Comparison of ENCODE assay signal across 8 cellular contexts in genomic region chr19:11435057-11435832, GRCh38. TPM values are rescaled to one million over a fixed set of nuclear protein-coding genes. Genes with fewer than 3 reads are reported as not detected.
DNase-seq lines count a peak whose midpoint lies in the region; ATAC-seq and TF ChIP-seq lines count a peak whose summit lies in the region.

Gene ODAD3 (minus strand): TSS chr19:11435121. CDS start chr19:11435016, 105 bp downstream.
Gene PRKCSH (plus strand): TSS chr19:11435635. CDS start chr19:11436118, 483 bp downstream.

- H2AK5ac ChIP-seq in trophoblast cell (ENCODE audit: low read length): peak within 1 kb of the TSS; percentile 8

- TF ChIP-seq CTCF in GM12873 (IDR thresholded peaks at IDR 0.05; ENCODE audit: insufficient read depth, low read depth, low read length, missing control alignments) (peak; percentile 96), SU-DHL-6 (IDR thresholded peaks at IDR 0.05; ENCODE audit: insufficient read depth, low read length, poor library complexity, severe bottlenecking) (peak; percentile 77), type B pancreatic cell (conservative IDR thresholded peaks at IDR 0.05) (peak; percentile 95)

- H3K36me3 Mint-ChIP-seq in type B pancreatic cell: peaks cover 7% of the 10 kb centered on the region

- H3K4me3 Mint-ChIP-seq in type B pancreatic cell: peak within 1 kb of the TSS; percentile 100

- H3K27ac ChIP-seq in SU-DHL-6 (ENCODE audit: low read depth, low read length) (peak within 1 kb of the TSS; percentile 39), trophoblast cell (ENCODE audit: low read depth, low read length) (no peak within 1 kb of the TSS)

- H2BK120ac ChIP-seq in trophoblast cell (ENCODE audit: insufficient read depth, low read length, poor library complexity): no peak within 1 kb of the TSS

- H3K9me3 ChIP-seq in SU-DHL-6 (ENCODE audit: insufficient read depth, low read length) (no peaks in the 10 kb centered on the region), adipocyte (ENCODE audit: control insufficient read depth, low read length) (no peaks in the 10 kb centered on the region), trophoblast cell (ENCODE audit: insufficient read depth, low read depth, low read length) (no peaks in the 10 kb centered on the region)

- H3K27ac Mint-ChIP-seq in type B pancreatic cell: peak within 1 kb of the TSS; percentile 99

- peak within 1 kb of the TSS; percentile 74 for H4K8ac ChIP-seq in trophoblast cell (ENCODE audit: low read depth, low read length)

- H3K4me1 ChIP-seq in adipocyte (ENCODE audit: control insufficient read depth, insufficient read depth, low read length) (peaks cover 13% of the 10 kb centered on the region), trophoblast cell (ENCODE audit: control insufficient read depth in 1 of 2, insufficient read depth in 2 of 2, low read length in 2 of 2) (peaks cover 8 to 10% of the 10 kb centered on the region in 2 experiments)

- H4K20me1 ChIP-seq in SU-DHL-6 (ENCODE audit: low read depth, low read length): no peaks in the 10 kb centered on the region

- H4K12ac ChIP-seq in trophoblast cell (ENCODE audit: low read depth, low read length): peak within 1 kb of the TSS; percentile 71

- no peaks in the 10 kb centered on the region for H3F3A ChIP-seq in SU-DHL-6 (ENCODE audit: insufficient read depth)

- no peaks in the 10 kb centered on the region for H3K9me3 Mint-ChIP-seq in type B pancreatic cell

- no peak within 1 kb of the TSS for H2BK12ac ChIP-seq in trophoblast cell (ENCODE audit: low read length)

- H2AFZ ChIP-seq in SU-DHL-6 (ENCODE audit: low read depth, low read length, severe bottlenecking) (peak within 1 kb of the TSS; percentile 97), trophoblast cell (ENCODE audit: insufficient read depth, low read length, poor library complexity) (peak within 1 kb of the TSS; percentile 93)

- H3K14ac ChIP-seq in trophoblast cell (ENCODE audit: low read length): peak within 1 kb of the TSS; percentile 55

- no peaks in the 10 kb centered on the region for H3K27me3 Mint-ChIP-seq in type B pancreatic cell

- intact Hi-C loops in cardiac septum (cut with DNase I): loop anchor here (2.0 kb wide), 1 partner anchor 54 kb away; no protein-coding TSS in a partner anchor

- no peak within 1 kb of the TSS for H2BK5ac ChIP-seq in trophoblast cell (ENCODE audit: low read depth, low read length, poor library complexity)

- H3K4ac ChIP-seq in trophoblast cell (ENCODE audit: low read depth, low read length): peak within 1 kb of the TSS; percentile 37

- H3K9me2 ChIP-seq in SU-DHL-6 (replicated peaks; ENCODE audit: insufficient read depth, low read length): no peaks in the 10 kb centered on the region

- peak within 1 kb of the TSS; percentile 51 for H4K91ac ChIP-seq in trophoblast cell (ENCODE audit: low read depth, low read length)

- WGBS in trophoblast cell (ENCODE audit: extremely low coverage, insufficient coverage, insufficient read length): no CpG with 5 or more reads among the region's 53 CpGs

- peak; percentile 91 for ATAC-seq in HG02759 (IDR thresholded peaks at IDR 0.05; ENCODE audit: unreplicated experiment)

- H3K79me2 ChIP-seq in SU-DHL-6 (ENCODE audit: insufficient read depth, low read length) (peaks cover 11% of the 10 kb centered on the region), trophoblast cell (ENCODE audit: control insufficient read depth, insufficient read depth, low read length, poor library complexity) (peaks cover 3% of the 10 kb centered on the region)

- DNase-seq in NCI-H128 (lab: John Stamatoyannopoulos, UW; ENCODE audit: unreplicated experiment): peak; percentile 99
- DNase-seq in adipocyte (ENCODE audit: low read depth): peak; percentile 99
- DNase-seq in cardiac septum (ENCODE audit: low spot score): peak; percentile 100
- peak; percentile 99 to 100 for DNase-seq in trophoblast cell
- DNase-seq in type B pancreatic cell (ENCODE audit: extremely low spot score, unreplicated experiment): peak; percentile 99

- H3K4me3 ChIP-seq in SU-DHL-6 (ENCODE audit: insufficient read depth, low read length, poor library complexity, severe bottlenecking) (peak within 1 kb of the TSS; percentile 83), adipocyte (ENCODE audit: low read length) (peak within 1 kb of the TSS; percentile 99), trophoblast cell (ENCODE audit: low read depth, low read length) (peak within 1 kb of the TSS; percentile 93)

- H3K23ac ChIP-seq in trophoblast cell (ENCODE audit: low read length): no peak within 1 kb of the TSS

- peaks cover 4% of the 10 kb centered on the region for H3K79me1 ChIP-seq in trophoblast cell (ENCODE audit: low read length)

- H3K18ac ChIP-seq in trophoblast cell (ENCODE audit: low read length): peak within 1 kb of the TSS; percentile 26

- H3K9ac ChIP-seq in SU-DHL-6 (ENCODE audit: low read length) (peak within 1 kb of the TSS; percentile 80), adipocyte (ENCODE audit: low read length) (peak within 1 kb of the TSS; percentile 97), trophoblast cell (ENCODE audit: low read length) (peak within 1 kb of the TSS; percentile 84)

- H3K27me3 ChIP-seq in SU-DHL-6 (ENCODE audit: low read length): no peaks in the 10 kb centered on the region
- no peaks in the 10 kb centered on the region for H3K27me3 ChIP-seq in adipocyte (replicated peaks; ENCODE audit: control insufficient read depth, insufficient read depth, low read length)
- no peaks in the 10 kb centered on the region for H3K27me3 ChIP-seq in trophoblast cell (ENCODE audit: insufficient read depth, low read length)

- H3K4me1 Mint-ChIP-seq in type B pancreatic cell (ENCODE audit: unreplicated experiment): no peaks in the 10 kb centered on the region

- H3K36me3 ChIP-seq in SU-DHL-6 (ENCODE audit: low read length) (no peaks in the 10 kb centered on the region), adipocyte (ENCODE audit: control insufficient read depth, insufficient read depth, low read length, severe bottlenecking) (peaks cover 9% of the 10 kb centered on the region), trophoblast cell (ENCODE audit: control insufficient read depth in 1 of 2, insufficient read depth in 2 of 2, low read length in 2 of 2) (peaks cover 28% of the 10 kb centered on the region in 2 experiments)

- H3K4me2 ChIP-seq in SU-DHL-6 (ENCODE audit: low read depth, low read length, poor library complexity, severe bottlenecking) (peak within 1 kb of the TSS; percentile 71), trophoblast cell (ENCODE audit: low read length) (peak within 1 kb of the TSS; percentile 95)

RNA-seq across cellular contexts. Expression of gene ODAD3, which starts in this region (rescaled TPM):
- total RNA-seq in cardiac septum (0.43 TPM), type B pancreatic cell (ENCODE audit: low replicate concordance) (1.0 and 2.2 TPM in 2 replicates)
- 0.18 and 0.42 TPM in 2 replicates for polyA plus RNA-seq in trophoblast cell (2013)

RNA-seq across cellular contexts. Expression of gene PRKCSH, which starts in this region (rescaled TPM):
- total RNA-seq in cardiac septum: 100 TPM
- 250 TPM in 2 replicates for polyA plus RNA-seq in trophoblast cell (2013)
- total RNA-seq in type B pancreatic cell (ENCODE audit: low replicate concordance): 342 and 403 TPM in 2 replicates
